Comparison of ENCODE assay signal across 17 cellular contexts in genomic region chr15:20646529-20647142, GRCh38.
A peak's percentile ranks its signal among the peaks of the same experiment; 100 is the strongest.
DNase-seq lines count a peak whose midpoint lies in the region; ATAC-seq and TF ChIP-seq lines count a peak whose summit lies in the region.
"Had no signal": no experiment of that assay in that cellular context is flagged by ENCODE, and none has a peak within 500 bp of the region (broad histone marks: within the 10 kb centered on the region; RNA-seq: fewer than 3 reads in every experiment).

No MANE protein-coding gene starts in this region.

- no peaks in the 10 kb centered on the region for H3K9me2 ChIP-seq in Loucy (replicated peaks; ENCODE audit: low read depth, low read length)

- H3K79me2 ChIP-seq in Loucy (ENCODE audit: insufficient read depth, low read length) = no peaks in the 10 kb centered on the region
- H3K79me2 ChIP-seq: parathyroid adenoma had no signal

- H2AFZ ChIP-seq in Loucy (ENCODE audit: low read length) = peak overlapping the region; percentile 79
- H2AFZ ChIP-seq: parathyroid adenoma had no signal

- H3K4me3 ChIP-seq in Loucy (ENCODE audit: low read length, poor library complexity, severe bottlenecking) = no peak overlapping the region
- H3K4me3 ChIP-seq in esophagus muscularis mucosa = no peak overlapping the region
- no peak overlapping the region for H3K4me3 ChIP-seq in upper lobe of left lung
- H3K4me3 ChIP-seq: BLaER1 had no signal

- H3K4me1 Mint-ChIP-seq in activated T-cell treated with anti-CD3 and anti-CD28 coated beads, Interleukin-2, amount 50 U/mL, for 72 hours (ENCODE audit: low read depth) = no peaks in the 10 kb centered on the region
- no peaks in the 10 kb centered on the region for H3K4me1 Mint-ChIP-seq in activated T-cell treated with anti-CD3 and anti-CD28 coated beads, Interleukin-2, amount 50 U/mL, for 4 hours (ENCODE audit: low read depth)
- H3K4me1 Mint-ChIP-seq: naive B cell had no signal

- no peaks in the 10 kb centered on the region for H3K36me3 Mint-ChIP-seq in activated T-cell treated with anti-CD3 and anti-CD28 coated beads, Interleukin-2, amount 50 U/mL, for 72 hours (ENCODE audit: insufficient read depth in 2 of 2)
- no peaks in the 10 kb centered on the region for H3K36me3 Mint-ChIP-seq in activated T-cell treated with anti-CD3 and anti-CD28 coated beads, Interleukin-2, amount 50 U/mL, for 4 hours (ENCODE audit: insufficient read depth)
- H3K36me3 Mint-ChIP-seq: naive B cell had no signal

- no peak for DNase-seq in activated T-cell treated with anti-CD3 and anti-CD28 coated beads, Interleukin-2, amount 50 U/mL, for 72 hours
- no peak for DNase-seq in activated T-cell treated with anti-CD3 and anti-CD28 coated beads, Interleukin-2, amount 50 U/mL, for 4 hours
- DNase-seq in esophagus muscularis mucosa (ENCODE audit: extremely low spot score) (peak; percentile 81), upper lobe of left lung (no peak), NCI-H2029 treated with DMSO at 0.1 percent for 48 hours (lab: John Stamatoyannopoulos, UW) (no peak), NAMALWA (ENCODE audit: low spot score) (no peak)
- DNase-seq: activated CD4-positive, alpha-beta T cell treated with anti-CD3 and anti-CD28 coated beads for 4 hours; anterior cingulate cortex; effector memory CD4-positive, alpha-beta T cell; NCI-H2227 treated with DMSO at 0.1 percent for 48 hours had no signal

- H3K27ac Mint-ChIP-seq in activated T-cell treated with anti-CD3 and anti-CD28 coated beads, Interleukin-2, amount 50 U/mL, for 72 hours = no peak overlapping the region
- H3K27ac Mint-ChIP-seq: naive B cell had no signal

- no peak for TF ChIP-seq CTCF in Loucy (conservative IDR thresholded peaks at IDR 0.05; ENCODE audit: low read length)
- no peak for TF ChIP-seq CTCF in esophagus muscularis mucosa (IDR thresholded peaks at IDR 0.05)
- TF ChIP-seq CTCF in upper lobe of left lung (IDR thresholded peaks at IDR 0.05) = no peak

- H3K9me3 Mint-ChIP-seq in activated T-cell treated with anti-CD3 and anti-CD28 coated beads, Interleukin-2, amount 50 U/mL, for 72 hours = no peaks in the 10 kb centered on the region
- H3K9me3 Mint-ChIP-seq in activated T-cell treated with anti-CD3 and anti-CD28 coated beads, Interleukin-2, amount 50 U/mL, for 4 hours = no peaks in the 10 kb centered on the region
- H3K9me3 Mint-ChIP-seq: naive B cell had no signal

- peak; percentile 25 to 27 for ATAC-seq in activated T-cell treated with anti-CD3 and anti-CD28 coated beads, Interleukin-2, amount 50 U/mL, for 72 hours (replicated peaks in 1 of 2)
- no peak for ATAC-seq in activated T-cell treated with anti-CD3 and anti-CD28 coated beads, Interleukin-2, amount 50 U/mL, for 4 hours
- ATAC-seq in upper lobe of left lung (ENCODE audit: low FRiP score in 2 of 2) = peak; percentile 28 to 56
- no peak for ATAC-seq in GM18861 (IDR thresholded peaks at IDR 0.05; ENCODE audit: unreplicated experiment)

- no peaks in the 10 kb centered on the region for H3K9me3 ChIP-seq in Loucy (ENCODE audit: insufficient read depth, low read depth, low read length)
- H3K9me3 ChIP-seq in esophagus muscularis mucosa = no peaks in the 10 kb centered on the region
- H3K9me3 ChIP-seq in upper lobe of left lung = no peaks in the 10 kb centered on the region
- H3K9me3 ChIP-seq: BLaER1 had no signal

- no peak overlapping the region for H3K4me3 Mint-ChIP-seq in activated T-cell treated with anti-CD3 and anti-CD28 coated beads, Interleukin-2, amount 50 U/mL, for 72 hours
- H3K4me3 Mint-ChIP-seq in activated T-cell treated with anti-CD3 and anti-CD28 coated beads, Interleukin-2, amount 50 U/mL, for 4 hours = no peak overlapping the region
- H3K4me3 Mint-ChIP-seq: naive B cell had no signal

- H3K36me3 ChIP-seq in Loucy (ENCODE audit: insufficient read depth, low read length) = no peaks in the 10 kb centered on the region
- no peaks in the 10 kb centered on the region for H3K36me3 ChIP-seq in esophagus muscularis mucosa
- H3K36me3 ChIP-seq in upper lobe of left lung = no peaks in the 10 kb centered on the region
- H3K36me3 ChIP-seq: BLaER1 had no signal

- no peak overlapping the region for H3K27ac ChIP-seq in esophagus muscularis mucosa (replicated peaks in 1 of 4)
- H3K27ac ChIP-seq in upper lobe of left lung = no peak overlapping the region
- H3K27ac ChIP-seq: 22Rv1, BLaER1, HL-60, parathyroid adenoma had no signal

- TF ChIP-seq POLR2A in esophagus muscularis mucosa (IDR thresholded peaks at IDR 0.05; ENCODE audit: low read depth) (no peak), upper lobe of left lung (IDR thresholded peaks at IDR 0.05) (peak in 1 of 4 donors; percentile 16)

- peak overlapping the region; percentile 1 for H3K9ac ChIP-seq in Loucy (ENCODE audit: low read depth, low read length, poor library complexity, severe bottlenecking)
- H3K9ac ChIP-seq: BLaER1, parathyroid adenoma had no signal

- H4K20me1 ChIP-seq in Loucy (ENCODE audit: insufficient read depth, low read length, poor library complexity, severe bottlenecking) = no peaks in the 10 kb centered on the region
- H4K20me1 ChIP-seq: BLaER1 had no signal

- H3K27me3 ChIP-seq in Loucy (ENCODE audit: insufficient read depth, low read length, poor library complexity, severe bottlenecking) (no peaks in the 10 kb centered on the region), esophagus muscularis mucosa (peaks cover 0 to 13% (median 0%) of the 10 kb centered on the region in 4 donors), upper lobe of left lung (no peaks in the 10 kb centered on the region)
- H3K27me3 ChIP-seq: BLaER1 had no signal

- 68% methylated on average over 7 of the region's 7 CpGs for WGBS in esophagus muscularis mucosa
- WGBS in upper lobe of left lung, 2 donors = 67 to 70% methylated on average over 7 of the region's 7 CpGs

- 0 out of 2 replicates have a peak, but pooled peaks cover 3% of the 10 kb centered on the region for H3F3A ChIP-seq in Loucy (ENCODE audit: low read depth)

- peak overlapping the region; percentile 51 for H3K4me2 ChIP-seq in Loucy (ENCODE audit: low read depth, low read length, poor library complexity, severe bottlenecking)

- intact Hi-C loops in esophagus muscularis mucosa (cut with DNase I) = no loop called here

- peaks cover 11% of the 10 kb centered on the region for H3K27me3 Mint-ChIP-seq in activated T-cell treated with anti-CD3 and anti-CD28 coated beads, Interleukin-2, amount 50 U/mL, for 72 hours (ENCODE audit: low read depth)
- H3K27me3 Mint-ChIP-seq in activated T-cell treated with anti-CD3 and anti-CD28 coated beads, Interleukin-2, amount 50 U/mL, for 4 hours (ENCODE audit: low read depth) = peaks cover 3% of the 10 kb centered on the region

- TF ChIP-seq EP300 in esophagus muscularis mucosa (IDR thresholded peaks at IDR 0.05) (no peak), upper lobe of left lung (IDR thresholded peaks at IDR 0.05) (no peak)

- H3K4me1 ChIP-seq in Loucy (ENCODE audit: insufficient read depth, low read length, poor library complexity, severe bottlenecking) = peaks cover 15% of the 10 kb centered on the region
- H3K4me1 ChIP-seq in esophagus muscularis mucosa = no peaks in the 10 kb centered on the region
- H3K4me1 ChIP-seq in upper lobe of left lung = peaks cover 0 to 6% (median 0%) of the 10 kb centered on the region in 4 donors
- H3K4me1 ChIP-seq: BLaER1, parathyroid adenoma had no signal

Comparison
In these comparisons a context has a peak if more than half of its experiments do, and no peak if none do; other contexts are left out.
1. ATAC-seq: peak in activated T-cell treated with anti-CD3 and anti-CD28 coated beads, Interleukin-2, amount 50 U/mL, for 72 hours (2 of 2) and upper lobe of left lung (2 of 2); none in activated T-cell treated with anti-CD3 and anti-CD28 coated beads, Interleukin-2, amount 50 U/mL, for 4 hours (0 of 2) and GM18861 (single experiment).